In genomic region chr1:157302199-157302497, GRCh38 we compare ENCODE assay signal across 20 cellular contexts.
"Had no signal": no experiment of that assay in that cellular context is flagged by ENCODE, and none has a peak within 500 bp of the region (broad histone marks: within the 10 kb centered on the region; RNA-seq: fewer than 3 reads in every experiment).

No MANE protein-coding gene starts in this region.

- H3K36me3 Mint-ChIP-seq: mesothelial cell of epicardium, naive B cell had no signal

- H3K4me3 ChIP-seq: esophagus squamous epithelium, gastrocnemius medialis, heart right ventricle, left lung, lower lobe of right lung, mucosa of descending colon had no signal

- DNase-seq: cortex of kidney; effector CD8-positive, alpha-beta T cell; effector memory CD8-positive, alpha-beta T cell; esophagus squamous epithelium; foreskin fibroblast; foreskin melanocyte; gastrocnemius medialis; glutamatergic neuron; head of caudate nucleus; heart right ventricle; hippocampal formation; left cardiac atrium; left lung; left ventricle myocardium superior; lower lobe of right lung; mesenchymal stem cell; mucosa of descending colon; naive B cell had no signal

- H3K4me1 ChIP-seq: esophagus squamous epithelium, gastrocnemius medialis, heart right ventricle, left lung, lower lobe of right lung had no signal

- H3K27ac ChIP-seq: esophagus squamous epithelium, gastrocnemius medialis, heart right ventricle, left lung, lower lobe of right lung had no signal

- H3K4me1 Mint-ChIP-seq: mesothelial cell of epicardium had no signal

- H3K27me3 ChIP-seq: gastrocnemius medialis, left lung had no signal

- H3K9me3 ChIP-seq: esophagus squamous epithelium, gastrocnemius medialis, heart right ventricle, left lung, lower lobe of right lung, mucosa of descending colon had no signal

- H3K36me3 ChIP-seq: esophagus squamous epithelium, gastrocnemius medialis, heart right ventricle, left lung, lower lobe of right lung had no signal

- H3K27ac Mint-ChIP-seq: dendritic cell treated with granulocyte-macrophage colony-stimulating factor and Interleukin-4, amounts not matched to agents 40 ng/mL and 50 ng/mL, for 4 days; effector memory CD8-positive, alpha-beta T cell; mesothelial cell of epicardium had no signal

- H3K9me3 Mint-ChIP-seq: dendritic cell treated with granulocyte-macrophage colony-stimulating factor and Interleukin-4, amounts not matched to agents 40 ng/mL and 50 ng/mL, for 4 days; effector memory CD8-positive, alpha-beta T cell had no signal

- ATAC-seq: effector memory CD8-positive, alpha-beta T cell; gastrocnemius medialis; heart right ventricle; left cardiac atrium; left lung; left ventricle myocardium superior; lower lobe of right lung; mucosa of descending colon had no signal

- H3K4me3 Mint-ChIP-seq: dendritic cell treated with granulocyte-macrophage colony-stimulating factor and Interleukin-4, amounts not matched to agents 40 ng/mL and 50 ng/mL, for 4 days; effector memory CD8-positive, alpha-beta T cell; mesothelial cell of epicardium; naive B cell had no signal
